18 cellular contexts compared by ENCODE assay signal in the genomic region with DNA sequence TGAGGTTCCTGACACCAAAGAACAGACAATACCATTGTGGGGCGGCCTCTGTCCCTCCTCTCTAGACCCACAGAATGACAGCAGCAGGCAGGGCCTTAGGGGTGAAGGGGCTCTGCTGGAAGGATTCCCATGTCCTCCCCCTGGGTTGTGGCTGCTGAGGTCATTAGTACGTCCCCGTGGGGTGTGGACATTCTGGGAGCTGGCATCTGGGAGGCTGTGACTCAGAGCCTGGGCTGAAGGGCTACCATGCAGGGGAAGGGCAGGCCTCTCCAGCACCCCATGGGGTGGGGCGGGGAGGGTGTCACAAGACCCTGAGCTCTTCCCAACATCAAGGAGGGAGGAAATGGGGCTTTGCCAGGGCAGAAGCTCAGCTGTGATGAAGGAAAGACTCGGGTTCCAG.
DNase-seq lines count a peak whose midpoint lies in the region; ATAC-seq and TF ChIP-seq lines count a peak whose summit lies in the region.
"Had no signal": no experiment of that assay in that cellular context is flagged by ENCODE, and none has a peak within 500 bp of the region (broad histone marks: within the 10 kb centered on the region; RNA-seq: fewer than 3 reads in every experiment).

No MANE protein-coding gene starts in this region.

- no peak for TF ChIP-seq POLR2A in esophagus squamous epithelium (IDR thresholded peaks at IDR 0.05)

- H3K27me3 Mint-ChIP-seq in natural killer cell (ENCODE audit: low read depth in 2 of 2): peaks cover 0 to 4% of the 10 kb centered on the region in 2 donors
- no peaks in the 10 kb centered on the region for H3K27me3 Mint-ChIP-seq in natural killer cell treated with Interleukin-12 subunit alpha and Interleukin-12 subunit beta and Interleukin-15 and Interleukin-18, amount 100 ng/mL, for 72 hours
- no peaks in the 10 kb centered on the region for H3K27me3 Mint-ChIP-seq in neural crest cell (ENCODE audit: low read depth)

- BruUV-seq in PC-9 (replicated peaks; lab: Mats Ljungman, UMichigan): no TSS peak

- H3K4me1 ChIP-seq in esophagus squamous epithelium (peaks cover 20 to 85% (median 20%) of the 10 kb centered on the region in 3 donors), PC-9 (replicated peaks; ENCODE audit: insufficient read depth) (peaks cover 12% of the 10 kb centered on the region)
- H3K4me1 ChIP-seq: colonic mucosa, Peyer's patch had no signal

- intact Hi-C loops in natural killer cell (cut with micrococcal nuclease) (loop anchor here (10.0 kb wide), 1 partner anchor 409 kb away; no protein-coding TSS in a partner anchor), esophagus squamous epithelium (cut with DNase I) (loop anchor here (10.0 kb wide), 2 partner anchors 309 to 409 kb away; no protein-coding TSS in a partner anchor), PC-9 (cut with micrococcal nuclease; ENCODE audit: unreplicated experiment) (loop anchor here (10.0 kb wide), 1 partner anchor 1409 kb away; no protein-coding TSS in a partner anchor)

- H3K79me2 ChIP-seq in PC-9 (ENCODE audit: low read depth): no peaks in the 10 kb centered on the region

- POLR2A ChIA-PET in PC-9 (lab: Charles Lee; ENCODE audit: unreplicated experiment): no interaction called here

- no peaks in the 10 kb centered on the region for H3K9me3 ChIP-seq in esophagus squamous epithelium
- no peaks in the 10 kb centered on the region for H3K9me3 ChIP-seq in PC-9 (ENCODE audit: insufficient read depth, low read depth)
- H3K9me3 ChIP-seq: colonic mucosa, Peyer's patch had no signal

- peak overlapping the region; percentile 15 to 63 (median 53) for H3K27ac ChIP-seq in esophagus squamous epithelium
- no peak overlapping the region for H3K27ac ChIP-seq in PC-9
- H3K27ac ChIP-seq: colonic mucosa, Peyer's patch had no signal

- peaks cover 10 to 67% (median 16%) of the 10 kb centered on the region in 3 donors for H3K36me3 ChIP-seq in esophagus squamous epithelium
- no peaks in the 10 kb centered on the region for H3K36me3 ChIP-seq in PC-9 (ENCODE audit: low read depth)
- H3K36me3 ChIP-seq: colonic mucosa, Peyer's patch had no signal

- ATAC-seq in natural killer cell: no peak
- no peak for ATAC-seq in natural killer cell treated with Interleukin-12 subunit alpha and Interleukin-12 subunit beta and Interleukin-15 and Interleukin-18, amount 100 ng/mL, for 72 hours
- ATAC-seq: CD8-positive, alpha-beta T cell; K562 had no signal

- no peak overlapping the region for H3K4me3 ChIP-seq in esophagus squamous epithelium
- H3K4me3 ChIP-seq in PC-9: no peak overlapping the region
- H3K4me3 ChIP-seq: colonic mucosa, K562, Peyer's patch had no signal

- WGBS in esophagus squamous epithelium, 2 donors: 49 to 79% methylated on average over 2 of the region's 5 CpGs

- DNase-seq in natural killer cell (peak; percentile 10), esophagus squamous epithelium (lab: John Stamatoyannopoulos, UW) (no peak), neural crest cell (ENCODE audit: low read depth, low spot score) (no peak), NCI-H1105 (lab: John Stamatoyannopoulos, UW) (no peak), NCI-H2227 treated with DMSO at 0.1 percent for 48 hours (lab: John Stamatoyannopoulos, UW) (no peak), PC-9 (no peak), cerebellar nuclear complex (lab: John Stamatoyannopoulos, UW) (no peak)
- DNase-seq in natural killer cell treated with Interleukin-12 subunit alpha and Interleukin-12 subunit beta and Interleukin-15 and Interleukin-18, amount 100 ng/mL, for 72 hours (ENCODE audit: low spot score): no peak
- DNase-seq: activated B cell treated with CpG ODN at 0.5 μM for 24 hours; activated gamma-delta T cell; CD8-positive, alpha-beta T cell; colonic mucosa; NCI-H1092; NCI-H2171; stimulated activated naive CD4-positive, alpha-beta T cell treated with Interleukin-2 at 50 U/mL for 16 hours had no signal

- H3K27me3 ChIP-seq in esophagus squamous epithelium (no peaks in the 10 kb centered on the region), PC-9 (ENCODE audit: insufficient read depth, low read depth) (no peaks in the 10 kb centered on the region)
- H3K27me3 ChIP-seq: colonic mucosa, Peyer's patch had no signal

- H3K4me1 Mint-ChIP-seq in natural killer cell: no peaks in the 10 kb centered on the region
- H3K4me1 Mint-ChIP-seq in natural killer cell treated with Interleukin-12 subunit alpha and Interleukin-12 subunit beta and Interleukin-15 and Interleukin-18, amount 100 ng/mL, for 72 hours (ENCODE audit: low read depth in 2 of 2): no peaks in the 10 kb centered on the region
- H3K4me1 Mint-ChIP-seq in neural crest cell: no peaks in the 10 kb centered on the region
- H3K4me1 Mint-ChIP-seq: activated B cell treated with CpG ODN at 0.5 μM for 24 hours had no signal

- H3K27ac Mint-ChIP-seq in natural killer cell (no peak overlapping the region), neural crest cell (ENCODE audit: unreplicated experiment) (peak overlapping the region; percentile 84)
- H3K27ac Mint-ChIP-seq in natural killer cell treated with Interleukin-12 subunit alpha and Interleukin-12 subunit beta and Interleukin-15 and Interleukin-18, amount 100 ng/mL, for 72 hours: no peak overlapping the region
- H3K27ac Mint-ChIP-seq: activated B cell treated with CpG ODN at 0.5 μM for 24 hours; CD8-positive, alpha-beta T cell; progenitor cell of endocrine pancreas had no signal

- H3K4me3 Mint-ChIP-seq in natural killer cell (no peak overlapping the region), neural crest cell (no peak overlapping the region)
- H3K4me3 Mint-ChIP-seq in natural killer cell treated with Interleukin-12 subunit alpha and Interleukin-12 subunit beta and Interleukin-15 and Interleukin-18, amount 100 ng/mL, for 72 hours: no peak overlapping the region
- H3K4me3 Mint-ChIP-seq: activated B cell treated with CpG ODN at 0.5 μM for 24 hours; CD8-positive, alpha-beta T cell had no signal

- no peaks in the 10 kb centered on the region for H3K36me3 Mint-ChIP-seq in natural killer cell
- H3K36me3 Mint-ChIP-seq in natural killer cell treated with Interleukin-12 subunit alpha and Interleukin-12 subunit beta and Interleukin-15 and Interleukin-18, amount 100 ng/mL, for 72 hours: no peaks in the 10 kb centered on the region
- no peaks in the 10 kb centered on the region for H3K36me3 Mint-ChIP-seq in neural crest cell (ENCODE audit: low read depth)
- H3K36me3 Mint-ChIP-seq: CD8-positive, alpha-beta T cell had no signal

- H3K9me3 Mint-ChIP-seq in natural killer cell (no peaks in the 10 kb centered on the region), neural crest cell (no peaks in the 10 kb centered on the region)
- no peaks in the 10 kb centered on the region for H3K9me3 Mint-ChIP-seq in natural killer cell treated with Interleukin-12 subunit alpha and Interleukin-12 subunit beta and Interleukin-15 and Interleukin-18, amount 100 ng/mL, for 72 hours
- H3K9me3 Mint-ChIP-seq: activated B cell treated with CpG ODN at 0.5 μM for 24 hours; CD8-positive, alpha-beta T cell had no signal

- H3F3A ChIP-seq in PC-9 (ENCODE audit: insufficient read depth, low read depth): peaks cover 5% of the 10 kb centered on the region

- CTCF ChIA-PET in PC-9 (lab: Charles Lee): no interaction called here

- no peak overlapping the region for H2AFZ ChIP-seq in PC-9

- no peaks in the 10 kb centered on the region for H4K20me1 ChIP-seq in PC-9 (ENCODE audit: insufficient read depth)

- H3K4me2 ChIP-seq in PC-9: no peak overlapping the region

- H3K9me2 ChIP-seq in PC-9 (ENCODE audit: insufficient read depth): no peaks in the 10 kb centered on the region

- TF ChIP-seq CTCF in natural killer cell (IDR thresholded peaks at IDR 0.05) (no peak), esophagus squamous epithelium (IDR thresholded peaks at IDR 0.05) (no peak), neural crest cell (conservative IDR thresholded peaks at IDR 0.05) (no peak), PC-9 (conservative IDR thresholded peaks at IDR 0.05) (no peak)
